ENCODE assay signal across 22 cellular contexts in genomic region chr12:19110541-19110940, GRCh38. TPM values are rescaled to one million over a fixed set of nuclear protein-coding genes. Genes with fewer than 3 reads are reported as not detected.
DNase-seq lines count a peak whose midpoint lies in the region; ATAC-seq and TF ChIP-seq lines count a peak whose summit lies in the region.
"Had no signal": no experiment of that assay in that cellular context is flagged by ENCODE, and none has a peak within 500 bp of the region (broad histone marks: within the 10 kb centered on the region; RNA-seq: fewer than 3 reads in every experiment).

No MANE protein-coding gene starts in this region.

- peaks cover 6% of the 10 kb centered on the region for H3K27me3 Mint-ChIP-seq in activated T-cell treated with anti-CD3 and anti-CD28 coated beads, Interleukin-2, amount 50 U/mL, for 72 hours (ENCODE audit: low read depth)
- peaks cover 6% of the 10 kb centered on the region for H3K27me3 Mint-ChIP-seq in activated CD4-positive, alpha-beta T cell treated with anti-CD3 and anti-CD28 coated beads, Interleukin-2, amount 10 ng/mL, durations not matched to agents 24 days and 14 days
- H3K27me3 Mint-ChIP-seq: CD4-positive, CD25-positive, alpha-beta regulatory T cell had no signal

- DNase-seq in GM03348 (ENCODE audit: low spot score): peak; percentile 41
- peak; percentile 52 for DNase-seq in astrocyte of the hippocampus (ENCODE audit: low read depth, low spot score)
- DNase-seq in fibroblast of the aortic adventitia (ENCODE audit: low read depth): peak; percentile 63
- peak; percentile 33 for DNase-seq in renal cortical epithelial cell (ENCODE audit: low read depth)
- DNase-seq in NCI-H2196 (lab: John Stamatoyannopoulos, UW; ENCODE audit: unreplicated experiment): no peak
- no peak for DNase-seq in activated T-cell treated with anti-CD3 and anti-CD28 coated beads, Interleukin-2, amount 50 U/mL, for 72 hours
- DNase-seq in GM19238 (ENCODE audit: insufficient read length, low spot score): no peak
- no peak for DNase-seq in activated CD4-positive, alpha-beta T cell treated with anti-CD3 and anti-CD28 coated beads, Interleukin-2, amount 10 ng/mL, durations not matched to agents 24 days and 14 days
- DNase-seq: CD4-positive, CD25-positive, alpha-beta regulatory T cell; HCEC 1CT; KG1; MG63; NCI-H1417 treated with DMSO at 0.1 percent for 48 hours; NCI-H187; NCI-H2171 treated with DMSO at 0.1 percent for 48 hours; NCI-H524 treated with DMSO at 0.1 percent for 48 hours; NCI-H774; PC-9; Right ventricle myocardium superior; RPMI8226 had no signal

- no peak overlapping the region for H3K4me3 ChIP-seq in fibroblast of the aortic adventitia (ENCODE audit: low read depth, low read length)
- H3K4me3 ChIP-seq: BLaER1, MG63, PC-9, SJSA1 had no signal

- no peak for TF ChIP-seq CTCF in fibroblast of the aortic adventitia (IDR thresholded peaks at IDR 0.05; ENCODE audit: insufficient read depth, low read length)

- no peak overlapping the region for H3K4me3 Mint-ChIP-seq in activated T-cell treated with anti-CD3 and anti-CD28 coated beads, Interleukin-2, amount 50 U/mL, for 72 hours
- no peak overlapping the region for H3K4me3 Mint-ChIP-seq in activated CD4-positive, alpha-beta T cell treated with anti-CD3 and anti-CD28 coated beads, Interleukin-2, amount 10 ng/mL, durations not matched to agents 24 days and 14 days
- H3K4me3 Mint-ChIP-seq: CD4-positive, CD25-positive, alpha-beta regulatory T cell had no signal

- no peaks in the 10 kb centered on the region for H3K36me3 Mint-ChIP-seq in activated T-cell treated with anti-CD3 and anti-CD28 coated beads, Interleukin-2, amount 50 U/mL, for 72 hours (ENCODE audit: insufficient read depth in 2 of 2)
- H3K36me3 Mint-ChIP-seq in activated CD4-positive, alpha-beta T cell treated with anti-CD3 and anti-CD28 coated beads, Interleukin-2, amount 10 ng/mL, durations not matched to agents 24 days and 14 days (ENCODE audit: low read depth): no peaks in the 10 kb centered on the region
- H3K36me3 Mint-ChIP-seq: CD4-positive, CD25-positive, alpha-beta regulatory T cell had no signal

- intact Hi-C loops in activated CD4-positive, alpha-beta T cell treated with anti-CD3 and anti-CD28 coated beads, Interleukin-2, amount 10 ng/mL, durations not matched to agents 24 days and 14 days (cut with micrococcal nuclease): no loop called here

- no peak overlapping the region for H3K27ac Mint-ChIP-seq in activated T-cell treated with anti-CD3 and anti-CD28 coated beads, Interleukin-2, amount 50 U/mL, for 72 hours
- H3K27ac Mint-ChIP-seq in activated CD4-positive, alpha-beta T cell treated with anti-CD3 and anti-CD28 coated beads, Interleukin-2, amount 10 ng/mL, durations not matched to agents 24 days and 14 days: no peak overlapping the region
- H3K27ac Mint-ChIP-seq: CD4-positive, CD25-positive, alpha-beta regulatory T cell had no signal

- no peaks in the 10 kb centered on the region for H3K4me1 Mint-ChIP-seq in activated T-cell treated with anti-CD3 and anti-CD28 coated beads, Interleukin-2, amount 50 U/mL, for 72 hours (ENCODE audit: low read depth)
- H3K4me1 Mint-ChIP-seq in activated CD4-positive, alpha-beta T cell treated with anti-CD3 and anti-CD28 coated beads, Interleukin-2, amount 10 ng/mL, durations not matched to agents 24 days and 14 days: no peaks in the 10 kb centered on the region
- H3K4me1 Mint-ChIP-seq: CD4-positive, CD25-positive, alpha-beta regulatory T cell had no signal

- H3K9me3 Mint-ChIP-seq in activated T-cell treated with anti-CD3 and anti-CD28 coated beads, Interleukin-2, amount 50 U/mL, for 72 hours: no peaks in the 10 kb centered on the region
- no peaks in the 10 kb centered on the region for H3K9me3 Mint-ChIP-seq in activated CD4-positive, alpha-beta T cell treated with anti-CD3 and anti-CD28 coated beads, Interleukin-2, amount 10 ng/mL, durations not matched to agents 24 days and 14 days

- ATAC-seq in activated T-cell treated with anti-CD3 and anti-CD28 coated beads, Interleukin-2, amount 50 U/mL, for 72 hours (replicated peaks in 1 of 2): no peak

RNA-seq across cellular contexts. Expression of gene PLEKHA5, which starts 19.0 kb away (rescaled TPM):
- total RNA-seq in fibroblast of the aortic adventitia (ENCODE audit: low replicate concordance): 22.2 and 40.7 TPM in 2 replicates
- total RNA-seq in renal cortical epithelial cell: 35.8 and 117 TPM in 2 replicates
- total RNA-seq in activated T-cell treated with anti-CD3 and anti-CD28 coated beads, Interleukin-2, amount 50 U/mL, for 72 hours: 1 to 10 TPM; 3.7 to 4.6 TPM
- total RNA-seq in activated CD4-positive, alpha-beta T cell treated with anti-CD3 and anti-CD28 coated beads, Interleukin-2, amount 10 ng/mL, durations not matched to agents 24 days and 14 days: 2.3 and 2.5 TPM in 2 replicates

Comparison
In these comparisons a context has a peak if more than half of its experiments do, and no peak if none do; other contexts are left out.
1. DNase-seq: peak in GM03348 (single experiment), astrocyte of the hippocampus (single experiment), fibroblast of the aortic adventitia (single experiment) and renal cortical epithelial cell (single experiment); none in NCI-H2196 (single experiment), activated T-cell treated with anti-CD3 and anti-CD28 coated beads, Interleukin-2, amount 50 U/mL, for 72 hours (0 of 2), GM19238 (single experiment) and activated CD4-positive, alpha-beta T cell treated with anti-CD3 and anti-CD28 coated beads, Interleukin-2, amount 10 ng/mL, durations not matched to agents 24 days and 14 days (single experiment).